8 cellular contexts compared by ENCODE assay signal in genomic region chr10:103692421-103693069, GRCh38.
DNase-seq lines count a peak whose midpoint lies in the region; ATAC-seq and TF ChIP-seq lines count a peak whose summit lies in the region.

No MANE protein-coding gene starts in this region.

- no peaks in the 10 kb centered on the region for H3K36me3 ChIP-seq in GM06990 (ENCODE audit: control insufficient read depth, insufficient read depth, low read length)

- no peaks in the 10 kb centered on the region for H3K27me3 ChIP-seq in GM06990 (replicated peaks; ENCODE audit: control insufficient read depth, insufficient read depth, low read length)

- ATAC-seq in GM19438 (IDR thresholded peaks at IDR 0.05; ENCODE audit: low read depth, unreplicated experiment) (peak; percentile 57), HG03432 (IDR thresholded peaks at IDR 0.05; ENCODE audit: unreplicated experiment) (peak; percentile 62)
- ATAC-seq in natural killer cell treated with Interleukin-12 subunit alpha and Interleukin-12 subunit beta and Interleukin-15 and Interleukin-18, amount 100 ng/mL, for 72 hours = no peak

- peak; percentile 75 for DNase-seq in GM06990 (ENCODE audit: extremely low read depth, insufficient read length)
- DNase-seq in natural killer cell treated with Interleukin-12 subunit alpha and Interleukin-12 subunit beta and Interleukin-15 and Interleukin-18, amount 100 ng/mL, for 72 hours (ENCODE audit: low spot score) = no peak
- no peak for DNase-seq in SW480 (ENCODE audit: low spot score)
- DNase-seq in ACHN = no peak
- DNase-seq in NCI-H345 treated with DMSO at 0.1 percent for 48 hours (lab: John Stamatoyannopoulos, UW; ENCODE audit: unreplicated experiment) = no peak

- TF ChIP-seq CTCF in GM06990 (IDR thresholded peaks at IDR 0.05; ENCODE audit: insufficient read depth, low read length, poor library complexity, severe bottlenecking) = no peak

- peak overlapping the region; percentile 92 for H3K27ac ChIP-seq in angular gyrus (ENCODE audit: low read depth, low read length)

- H3K4me3 ChIP-seq in GM06990 (replicated peaks; ENCODE audit: low read depth, low read length) = peak overlapping the region; percentile 89

- H3K27me3 Mint-ChIP-seq in natural killer cell treated with Interleukin-12 subunit alpha and Interleukin-12 subunit beta and Interleukin-15 and Interleukin-18, amount 100 ng/mL, for 72 hours = peaks cover 7 to 11% of the 10 kb centered on the region in 2 donors

- H3K36me3 Mint-ChIP-seq in natural killer cell treated with Interleukin-12 subunit alpha and Interleukin-12 subunit beta and Interleukin-15 and Interleukin-18, amount 100 ng/mL, for 72 hours = no peaks in the 10 kb centered on the region

- H3K4me3 Mint-ChIP-seq in natural killer cell treated with Interleukin-12 subunit alpha and Interleukin-12 subunit beta and Interleukin-15 and Interleukin-18, amount 100 ng/mL, for 72 hours = peak overlapping the region; percentile 45

- H3K27ac Mint-ChIP-seq in natural killer cell treated with Interleukin-12 subunit alpha and Interleukin-12 subunit beta and Interleukin-15 and Interleukin-18, amount 100 ng/mL, for 72 hours = no peak overlapping the region

- H3K9me3 Mint-ChIP-seq in natural killer cell treated with Interleukin-12 subunit alpha and Interleukin-12 subunit beta and Interleukin-15 and Interleukin-18, amount 100 ng/mL, for 72 hours = no peaks in the 10 kb centered on the region

- in situ Hi-C loops in ACHN (cut with HindIII; ENCODE audit: low pct_ligation_motif_present, low pct_unique_long_range_greater_than_20kb, low sequenced_read_pairs) = no loop called here

- H3K4me1 Mint-ChIP-seq in natural killer cell treated with Interleukin-12 subunit alpha and Interleukin-12 subunit beta and Interleukin-15 and Interleukin-18, amount 100 ng/mL, for 72 hours (ENCODE audit: low read depth in 2 of 2) = peaks cover 21% of the 10 kb centered on the region in 2 donors

Comparison
In these comparisons a context has a peak if more than half of its experiments do, and no peak if none do; other contexts are left out.
1. ATAC-seq: peak in GM19438 (single experiment) and HG03432 (single experiment); none in natural killer cell treated with Interleukin-12 subunit alpha and Interleukin-12 subunit beta and Interleukin-15 and Interleukin-18, amount 100 ng/mL, for 72 hours (0 of 2).